8 cellular contexts compared by ENCODE assay signal in the genomic region with DNA sequence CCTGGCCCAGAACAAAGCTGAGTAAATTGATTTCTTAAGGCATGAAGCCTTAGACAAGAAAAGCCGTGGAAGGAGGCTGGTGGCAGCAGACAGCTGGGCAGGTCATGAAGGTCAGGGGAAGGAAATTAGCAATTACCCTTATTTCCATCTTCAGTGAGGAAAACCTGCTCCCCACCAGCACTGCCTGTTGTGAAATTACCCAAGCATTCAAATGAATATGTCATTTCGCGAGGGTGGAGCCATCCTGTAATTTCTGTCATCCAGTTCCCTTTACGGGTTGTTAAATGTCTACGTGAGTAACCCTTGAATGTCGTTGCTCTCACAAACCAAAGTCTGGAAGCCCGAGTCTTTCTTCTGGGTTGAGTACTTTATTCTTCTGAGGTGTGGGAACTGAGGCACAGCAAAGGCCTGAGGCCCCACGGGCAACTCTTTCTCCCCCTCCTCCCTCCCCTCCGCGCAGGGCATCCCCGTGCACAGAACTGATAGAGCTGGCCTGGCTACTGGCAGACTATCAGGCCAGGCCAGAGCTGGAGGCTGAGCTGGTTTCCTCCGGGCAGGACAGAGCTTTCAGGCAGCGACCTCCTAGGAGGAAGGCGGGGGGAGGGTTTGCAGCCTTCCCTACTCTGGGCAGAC.
DNase-seq lines count a peak whose midpoint lies in the region; ATAC-seq and TF ChIP-seq lines count a peak whose summit lies in the region.

No MANE protein-coding gene starts in this region.

- peak; percentile 32 for ATAC-seq in HG02642 (IDR thresholded peaks at IDR 0.05; ENCODE audit: poor library complexity, unreplicated experiment)
- ATAC-seq in SK-N-SH treated with all-trans-retinoic acid at 6 μM for 48 hours = peak; percentile 18
- ATAC-seq in HG03039 (IDR thresholded peaks at IDR 0.05; ENCODE audit: unreplicated experiment) = no peak

- peak overlapping the region; percentile 74 for H2AFZ ChIP-seq in neuron (ENCODE audit: low read depth, low read length)

- no peaks in the 10 kb centered on the region for H3K9me3 ChIP-seq in neuron (ENCODE audit: low read length)

- H3K4me3 ChIP-seq in fibroblast of pulmonary artery (replicated peaks; ENCODE audit: low read depth, low read length) (no peak overlapping the region), neuron (ENCODE audit: low read length) (peak overlapping the region; percentile 39)

- CTCF ChIA-PET in GM10248 (lab: Yijun Ruan, JAX) = interaction anchor here (0.8 to 7.4 kb wide), 37 partner anchors 10 to 838 kb away, joined by 3 to 110 read pairs (median 4); partner anchors contain the start of genes CD274, JAK2 and RCL1

- peak; percentile 41 for DNase-seq in GM10248 (ENCODE audit: extremely low spot score)
- peak; percentile 48 for DNase-seq in fibroblast of pulmonary artery (ENCODE audit: low read depth)
- DNase-seq in anterior cingulate cortex (lab: John Stamatoyannopoulos, UW) = no peak
- DNase-seq in NCI-H1930 (lab: John Stamatoyannopoulos, UW) = no peak

- POLR2A ChIA-PET in GM10248 (lab: Yijun Ruan, JAX) = no interaction called here

- no peaks in the 10 kb centered on the region for H3K27me3 ChIP-seq in neuron (ENCODE audit: insufficient read depth, low read length)

- H3K4me1 ChIP-seq in neuron (ENCODE audit: insufficient read depth, low read length) = peaks cover 11% of the 10 kb centered on the region

- H3K36me3 ChIP-seq in neuron (ENCODE audit: insufficient read depth, low read length) = no peaks in the 10 kb centered on the region

- no peak for TF ChIP-seq CTCF in GM10248 (IDR thresholded peaks at IDR 0.05; ENCODE audit: control extremely low read depth, extremely low read depth, low read depth, missing control alignments)
- no peak for TF ChIP-seq CTCF in fibroblast of pulmonary artery (IDR thresholded peaks at IDR 0.05; ENCODE audit: low read length, missing control alignments)

TF ChIP-seq in SK-N-SH treated with all-trans-retinoic acid at 6 μM for 48 hours, 23 proteins besides CTCF, POLR2A, EP300 and RAD21:
- no peak for TF ChIP-seq ZNF8 (CRISPR knock-in tag; IDR thresholded peaks at IDR 0.05)
- no peak for TF ChIP-seq ZNF70 (CRISPR knock-in tag; IDR thresholded peaks at IDR 0.05)
- TF ChIP-seq CSDC2 (CRISPR knock-in tag; IDR thresholded peaks at IDR 0.05) = no peak
- TF ChIP-seq PATZ1 (CRISPR knock-in tag; IDR thresholded peaks at IDR 0.05; ENCODE audit: borderline replicate concordance) = no peak
- TF ChIP-seq, protein P1, sequence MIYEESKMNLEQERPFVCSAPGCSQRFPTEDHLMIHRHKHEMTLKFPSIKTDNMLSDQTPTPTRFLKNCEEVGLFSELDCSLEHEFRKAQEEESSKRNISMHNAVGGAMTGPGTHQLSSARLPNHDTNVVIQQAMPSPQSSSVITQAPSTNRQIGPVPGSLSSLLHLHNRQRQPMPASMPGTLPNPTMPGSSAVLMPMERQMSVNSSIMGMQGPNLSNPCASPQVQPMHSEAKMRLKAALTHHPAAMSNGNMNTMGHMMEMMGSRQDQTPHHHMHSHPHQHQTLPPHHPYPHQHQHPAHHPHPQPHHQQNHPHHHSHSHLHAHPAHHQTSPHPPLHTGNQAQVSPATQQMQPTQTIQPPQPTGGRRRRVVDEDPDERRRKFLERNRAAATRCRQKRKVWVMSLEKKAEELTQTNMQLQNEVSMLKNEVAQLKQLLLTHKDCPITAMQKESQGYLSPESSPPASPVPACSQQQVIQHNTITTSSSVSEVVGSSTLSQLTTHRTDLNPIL (CRISPR knock-in tag; IDR thresholded peaks at IDR 0.05; ENCODE audit: low read depth) = no peak
- TF ChIP-seq ZFP3 (CRISPR knock-in tag; IDR thresholded peaks at IDR 0.05) = no peak
- TF ChIP-seq, protein P2, sequence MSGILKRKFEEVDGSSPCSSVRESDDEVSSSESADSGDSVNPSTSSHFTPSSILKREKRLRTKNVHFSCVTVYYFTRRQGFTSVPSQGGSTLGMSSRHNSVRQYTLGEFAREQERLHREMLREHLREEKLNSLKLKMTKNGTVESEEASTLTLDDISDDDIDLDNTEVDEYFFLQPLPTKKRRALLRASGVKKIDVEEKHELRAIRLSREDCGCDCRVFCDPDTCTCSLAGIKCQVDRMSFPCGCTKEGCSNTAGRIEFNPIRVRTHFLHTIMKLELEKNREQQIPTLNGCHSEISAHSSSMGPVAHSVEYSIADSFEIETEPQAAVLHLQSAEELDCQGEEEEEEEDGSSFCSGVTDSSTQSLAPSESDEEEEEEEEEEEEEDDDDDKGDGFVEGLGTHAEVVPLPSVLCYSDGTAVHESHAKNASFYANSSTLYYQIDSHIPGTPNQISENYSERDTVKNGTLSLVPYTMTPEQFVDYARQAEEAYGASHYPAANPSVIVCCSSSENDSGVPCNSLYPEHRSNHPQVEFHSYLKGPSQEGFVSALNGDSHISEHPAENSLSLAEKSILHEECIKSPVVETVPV (CRISPR knock-in tag; IDR thresholded peaks at IDR 0.05) = no peak
- TF ChIP-seq ESRRG (CRISPR knock-in tag; IDR thresholded peaks at IDR 0.05) = no peak
- no peak for TF ChIP-seq ISL1 (CRISPR knock-in tag; IDR thresholded peaks at IDR 0.05)
- no peak for TF ChIP-seq ZNF565 (CRISPR knock-in tag; conservative IDR thresholded peaks at IDR 0.05; ENCODE audit: low read depth)
- TF ChIP-seq TOX (CRISPR knock-in tag; IDR thresholded peaks at IDR 0.05; ENCODE audit: borderline replicate concordance) = no peak
- no peak for TF ChIP-seq ZC3H10 (CRISPR knock-in tag; IDR thresholded peaks at IDR 0.05)
- TF ChIP-seq SNAI2 (CRISPR knock-in tag; IDR thresholded peaks at IDR 0.05) = no peak
TF ChIP-seq in SK-N-SH treated with all-trans-retinoic acid at 6 μM for 48 hours: peak in this region for 0.

Comparison
In these comparisons a context has a peak if more than half of its experiments do, and no peak if none do; other contexts are left out.
1. DNase-seq: peak in GM10248 (single experiment) and fibroblast of pulmonary artery (single experiment); none in anterior cingulate cortex (0 of 58) and NCI-H1930 (0 of 2).